In genomic region chr11:125939081-125939521, GRCh38 we compare ENCODE assay signal across 18 cellular contexts. TPM values are rescaled to one million over a fixed set of nuclear protein-coding genes. Genes with fewer than 3 reads are reported as not detected.
DNase-seq lines count a peak whose midpoint lies in the region; ATAC-seq and TF ChIP-seq lines count a peak whose summit lies in the region.
"Had no signal": no experiment of that assay in that cellular context is flagged by ENCODE, and none has a peak within 500 bp of the region (broad histone marks: within the 10 kb centered on the region; RNA-seq: fewer than 3 reads in every experiment).

No MANE protein-coding gene starts in this region.

- H3K9me3 Mint-ChIP-seq in activated CD8-positive, alpha-beta memory T cell treated with anti-CD3 and anti-CD28 coated beads, Interleukin-2, amount 10 ng/mL, durations not matched to agents 7 days and 5 days (ENCODE audit: low read depth) = no peaks in the 10 kb centered on the region
- H3K9me3 Mint-ChIP-seq in endodermal cell (no peaks in the 10 kb centered on the region), mesothelial cell of epicardium (no peaks in the 10 kb centered on the region)
- H3K9me3 Mint-ChIP-seq: activated T-helper 2 cell treated with anti-CD3 and anti-CD28 coated beads, Interferon-gamma antibody, Interleukin-2, Interleukin-4, amounts not matched to agents 10 μg/mL and 5 μg/mL and 100 μg/mL, durations not matched to agents 14 hours and 24 hours and 36 hours; central memory CD8-positive, alpha-beta T cell had no signal

- H3K4me3 ChIP-seq in endodermal cell (ENCODE audit: low read length) = no peak overlapping the region
- H3K4me3 ChIP-seq in transverse colon = no peak overlapping the region
- H3K4me3 ChIP-seq: adrenal gland, psoas muscle had no signal

- peak overlapping the region; percentile 6 for H3K27ac ChIP-seq in endodermal cell (ENCODE audit: low read depth, low read length)
- no peak overlapping the region for H3K27ac ChIP-seq in transverse colon
- H3K27ac ChIP-seq: psoas muscle had no signal

- H3K36me3 ChIP-seq in endodermal cell (ENCODE audit: control insufficient read depth, insufficient read depth, low read length) (no peaks in the 10 kb centered on the region), transverse colon (no peaks in the 10 kb centered on the region)
- H3K36me3 ChIP-seq: adrenal gland had no signal

- TF ChIP-seq EP300 in transverse colon (IDR thresholded peaks at IDR 0.05; ENCODE audit: low read depth) = no peak

- H3K9ac ChIP-seq in endodermal cell (ENCODE audit: extremely low read depth, low read length, poor library complexity, severe bottlenecking) = no peak overlapping the region

- WGBS in endodermal cell (ENCODE audit: insufficient coverage in 1 of 2, insufficient read length in 1 of 2), 2 experiments = 73 to 74% methylated on average over 2 to 4 of the region's 4 CpGs
- WGBS in transverse colon (ENCODE audit: low coverage in 1 of 2), 2 donors = 62 to 80% methylated on average over 1 to 4 of the region's 4 CpGs

- ATAC-seq in activated CD8-positive, alpha-beta memory T cell treated with anti-CD3 and anti-CD28 coated beads, Interleukin-2, amount 10 ng/mL, durations not matched to agents 7 days and 5 days = no peak
- ATAC-seq in GM21528 (IDR thresholded peaks at IDR 0.05; ENCODE audit: low FRiP score, unreplicated experiment) (no peak), HG03457 (IDR thresholded peaks at IDR 0.05; ENCODE audit: unreplicated experiment) (no peak)
- ATAC-seq: Panc1, psoas muscle had no signal

- no peaks in the 10 kb centered on the region for H3K36me3 Mint-ChIP-seq in activated CD8-positive, alpha-beta memory T cell treated with anti-CD3 and anti-CD28 coated beads, Interleukin-2, amount 10 ng/mL, durations not matched to agents 7 days and 5 days
- H3K36me3 Mint-ChIP-seq in endodermal cell (ENCODE audit: low read depth) = no peaks in the 10 kb centered on the region
- H3K36me3 Mint-ChIP-seq in mesothelial cell of epicardium = no peaks in the 10 kb centered on the region

- H3K4me1 Mint-ChIP-seq in activated CD8-positive, alpha-beta memory T cell treated with anti-CD3 and anti-CD28 coated beads, Interleukin-2, amount 10 ng/mL, durations not matched to agents 7 days and 5 days = peaks cover 11% of the 10 kb centered on the region
- H3K4me1 Mint-ChIP-seq in endodermal cell (peaks cover 29% of the 10 kb centered on the region), mesothelial cell of epicardium (peaks cover 43% of the 10 kb centered on the region)

- H3K27me3 ChIP-seq in endodermal cell (ENCODE audit: control insufficient read depth, insufficient read depth, low read length, poor library complexity, severe bottlenecking) (peaks cover 7% of the 10 kb centered on the region), transverse colon (no peaks in the 10 kb centered on the region)
- H3K27me3 ChIP-seq: adrenal gland had no signal

- intact Hi-C loops in transverse colon (cut with DNase I; ENCODE audit: low total_unique reads) = no loop called here

- in situ Hi-C loops in transverse colon (cut with MboI; ENCODE audit: low pct_ligation_motif_present in 1 of 4, low pct_unique_long_range_greater_than_20kb in 1 of 4, low sequenced_read_pairs in 3 of 4) = no loop called here

- TF ChIP-seq POLR2A in transverse colon (IDR thresholded peaks at IDR 0.05) = no peak

- TF ChIP-seq CTCF in endodermal cell (conservative IDR thresholded peaks at IDR 0.05) (no peak), mesothelial cell of epicardium (IDR thresholded peaks at IDR 0.05; ENCODE audit: unreplicated experiment) (no peak), transverse colon (IDR thresholded peaks at IDR 0.05) (no peak)

- H3K4me3 Mint-ChIP-seq in activated CD8-positive, alpha-beta memory T cell treated with anti-CD3 and anti-CD28 coated beads, Interleukin-2, amount 10 ng/mL, durations not matched to agents 7 days and 5 days = no peak overlapping the region
- H3K4me3 Mint-ChIP-seq in endodermal cell (no peak overlapping the region), mesothelial cell of epicardium (no peak overlapping the region)
- H3K4me3 Mint-ChIP-seq: central memory CD8-positive, alpha-beta T cell had no signal

- CTCF ChIA-PET in activated CD8-positive, alpha-beta memory T cell treated with anti-CD3 and anti-CD28 coated beads, Interleukin-2, amount 10 ng/mL, durations not matched to agents 7 days and 5 days (lab: Charles Lee) = interaction anchor here (0.5 to 6.1 kb wide), 3 partner anchors 9 to 255 kb away, joined by 3 to 26 read pairs (median 4); no protein-coding TSS in a partner anchor

- H3K9me3 ChIP-seq in endodermal cell (ENCODE audit: control insufficient read depth, low read length) = no peaks in the 10 kb centered on the region
- H3K9me3 ChIP-seq in transverse colon = no peaks in the 10 kb centered on the region
- H3K9me3 ChIP-seq: adrenal gland, psoas muscle had no signal

- H3K27me3 Mint-ChIP-seq in activated CD8-positive, alpha-beta memory T cell treated with anti-CD3 and anti-CD28 coated beads, Interleukin-2, amount 10 ng/mL, durations not matched to agents 7 days and 5 days = peaks cover 6% of the 10 kb centered on the region
- H3K27me3 Mint-ChIP-seq in endodermal cell (ENCODE audit: insufficient read depth) (no peaks in the 10 kb centered on the region), mesothelial cell of epicardium (ENCODE audit: low read depth) (peaks cover 2% of the 10 kb centered on the region)

- H3K27ac Mint-ChIP-seq in activated CD8-positive, alpha-beta memory T cell treated with anti-CD3 and anti-CD28 coated beads, Interleukin-2, amount 10 ng/mL, durations not matched to agents 7 days and 5 days = no peak overlapping the region
- H3K27ac Mint-ChIP-seq in endodermal cell (no peak overlapping the region), mesothelial cell of epicardium (peak overlapping the region; percentile 77)
- H3K27ac Mint-ChIP-seq: activated T-helper 2 cell treated with anti-CD3 and anti-CD28 coated beads, Interferon-gamma antibody, Interleukin-2, Interleukin-4, amounts not matched to agents 10 μg/mL and 5 μg/mL and 100 μg/mL, durations not matched to agents 14 hours and 24 hours and 36 hours had no signal

- H3K4me1 ChIP-seq in endodermal cell (ENCODE audit: control insufficient read depth, insufficient read depth, low read length) (peaks cover 6% of the 10 kb centered on the region), transverse colon (no peaks in the 10 kb centered on the region)
- H3K4me1 ChIP-seq: adrenal gland, psoas muscle had no signal

- peak; percentile 44 for DNase-seq in activated CD8-positive, alpha-beta memory T cell treated with anti-CD3 and anti-CD28 coated beads for 24 hours
- DNase-seq in activated CD8-positive, alpha-beta memory T cell treated with anti-CD3 and anti-CD28 coated beads, Interleukin-2, amount 10 ng/mL, durations not matched to agents 7 days and 5 days = no peak
- DNase-seq in endodermal cell = peak; percentile 91
- DNase-seq in mesothelial cell of epicardium (ENCODE audit: low spot score in 2 of 2, unreplicated experiment in 2 of 2) = no peak
- DNase-seq in ureter (ENCODE audit: low spot score) = peak; percentile 26
- DNase-seq in transverse colon = no peak
- DNase-seq: KBM-7, NCI-H1436, NCI-H510A, psoas muscle had no signal

RNA-seq across cellular contexts. Expression of gene VSIG10L2, which starts 6.7 kb away (rescaled TPM):
- not detected for total RNA-seq in activated CD8-positive, alpha-beta memory T cell treated with anti-CD3 and anti-CD28 coated beads, Interleukin-2, amount 10 ng/mL, durations not matched to agents 7 days and 5 days
- total RNA-seq in endodermal cell (not detected), mesothelial cell of epicardium (not detected in 3 replicates), ureter (0.75 TPM), transverse colon (not detected)
- polyA plus RNA-seq in endodermal cell (2013, experiment 1 of 2) = not detected
- not detected for polyA plus RNA-seq in endodermal cell (2013, experiment 2 of 2)
- total RNA-seq: activated T-helper 2 cell treated with anti-CD3 and anti-CD28 coated beads, Interferon-gamma antibody, Interleukin-2, Interleukin-4, amounts not matched to agents 10 μg/mL and 5 μg/mL and 100 μg/mL, durations not matched to agents 14 hours and 24 hours and 36 hours; adrenal gland; liver; myocyte; psoas muscle had no signal
- polyA plus RNA-seq: liver had no signal

RNA-seq across cellular contexts. Expression of gene DDX25, which starts 34.8 kb away (rescaled TPM):
- under 1 TPM in 1 of 2 experiments, not detected in 1; 0.50 TPM for total RNA-seq in activated CD8-positive, alpha-beta memory T cell treated with anti-CD3 and anti-CD28 coated beads, Interleukin-2, amount 10 ng/mL, durations not matched to agents 7 days and 5 days
- 1 to 10 TPM; 3.3 to 8.4 TPM for total RNA-seq in endodermal cell
- polyA plus RNA-seq in endodermal cell (2013, experiment 1 of 2) = 3.6 TPM
- polyA plus RNA-seq in endodermal cell (2013, experiment 2 of 2) = 2.8 TPM
- 0.98 to 1.7 TPM (median 1.1 TPM) in 3 replicates for total RNA-seq in mesothelial cell of epicardium
- not detected for total RNA-seq in ureter
- total RNA-seq in transverse colon = 1 to 10 TPM in 1 of 4 donors, not detected in 3; 1.5 TPM
- total RNA-seq: activated T-helper 2 cell treated with anti-CD3 and anti-CD28 coated beads, Interferon-gamma antibody, Interleukin-2, Interleukin-4, amounts not matched to agents 10 μg/mL and 5 μg/mL and 100 μg/mL, durations not matched to agents 14 hours and 24 hours and 36 hours; myocyte; psoas muscle had no signal

RNA-seq across cellular contexts. Expression of gene PUS3, which starts 36.1 kb away (rescaled TPM):
- total RNA-seq in activated CD8-positive, alpha-beta memory T cell treated with anti-CD3 and anti-CD28 coated beads, Interleukin-2, amount 10 ng/mL, durations not matched to agents 7 days and 5 days = 10 to 100 TPM; 11.0 to 13.1 TPM
- total RNA-seq in endodermal cell = 10 to 100 TPM; 12.6 to 13.7 TPM
- 16.1 TPM for polyA plus RNA-seq in endodermal cell (2013, experiment 1 of 2)
- polyA plus RNA-seq in endodermal cell (2013, experiment 2 of 2) = 16.0 TPM
- total RNA-seq in mesothelial cell of epicardium = 9.1 to 9.9 TPM (median 9.7 TPM) in 3 replicates
- 14.8 TPM for total RNA-seq in ureter
- 1 to 10 TPM in 2 of 4 donors, under 1 TPM in 2; 0.60 to 8.7 (median 4.1) TPM for total RNA-seq in transverse colon

RNA-seq across cellular contexts. Expression of gene HYLS1, which starts 51.6 kb away (rescaled TPM):
- total RNA-seq in activated CD8-positive, alpha-beta memory T cell treated with anti-CD3 and anti-CD28 coated beads, Interleukin-2, amount 10 ng/mL, durations not matched to agents 7 days and 5 days = 10 to 100 TPM in 1 of 2 experiments, 1 to 10 TPM in 1; 8.9 to 11.2 TPM
- total RNA-seq in endodermal cell = 1 to 10 TPM; 6.6 to 7.7 TPM
- polyA plus RNA-seq in endodermal cell (2013, experiment 1 of 2) = 4.5 TPM
- 4.1 TPM for polyA plus RNA-seq in endodermal cell (2013, experiment 2 of 2)
- 5.2 to 5.8 TPM (median 5.4 TPM) in 3 replicates for total RNA-seq in mesothelial cell of epicardium
- total RNA-seq in ureter = 2.7 TPM
- total RNA-seq in transverse colon = 1 to 10 TPM in 2 of 4 donors, under 1 TPM in 1, not detected in 1; 0.80 to 6.4 (median 3.4) TPM

Comparison
In these comparisons a context has a peak if more than half of its experiments do, and no peak if none do; other contexts are left out.
1. DNase-seq: peak in activated CD8-positive, alpha-beta memory T cell treated with anti-CD3 and anti-CD28 coated beads for 24 hours (single experiment), endodermal cell (single experiment) and ureter (single experiment); none in activated CD8-positive, alpha-beta memory T cell treated with anti-CD3 and anti-CD28 coated beads, Interleukin-2, amount 10 ng/mL, durations not matched to agents 7 days and 5 days (single experiment), mesothelial cell of epicardium (0 of 2) and transverse colon (single experiment).